Comparison of ENCODE assay signal across 9 cellular contexts in genomic region chr2:88451647-88452150, GRCh38. TPM values are rescaled to one million over a fixed set of nuclear protein-coding genes. Genes with fewer than 3 reads are reported as not detected.
DNase-seq lines count a peak whose midpoint lies in the region; ATAC-seq, FAIRE-seq and TF ChIP-seq lines count a peak whose summit lies in the region.
"Had no signal": no experiment of that assay in that cellular context is flagged by ENCODE, and none has a peak within 500 bp of the region (broad histone marks: within the 10 kb centered on the region; RNA-seq: fewer than 3 reads in every experiment).

No MANE protein-coding gene starts in this region.

- H3K4me1 ChIP-seq in MM.1S (ENCODE audit: low read length), result peaks cover 12% of the 10 kb centered on the region

- H3K4me2 ChIP-seq in MM.1S (ENCODE audit: low read depth, low read length), result peak overlapping the region; percentile 92

- peak overlapping the region; percentile 51 for H3K4me3 Mint-ChIP-seq in activated naive CD8-positive, alpha-beta T cell treated with anti-CD3 and anti-CD28 coated beads, Interleukin-2, amount 10 ng/mL, durations not matched to agents 7 days and 5 days
- peak overlapping the region; percentile 63 to 84 (median 77) for H3K4me3 Mint-ChIP-seq in naive thymus-derived CD8-positive, alpha-beta T cell

- H3K27me3 Mint-ChIP-seq in activated naive CD8-positive, alpha-beta T cell treated with anti-CD3 and anti-CD28 coated beads, Interleukin-2, amount 10 ng/mL, durations not matched to agents 7 days and 5 days, result peaks cover 65% of the 10 kb centered on the region
- H3K27me3 Mint-ChIP-seq in naive thymus-derived CD8-positive, alpha-beta T cell, result peaks cover 39 to 81% (median 65%) of the 10 kb centered on the region in 5 donors

- H3K9me3 ChIP-seq in MM.1S (replicated peaks; ENCODE audit: insufficient read depth, low read length), result no peaks in the 10 kb centered on the region; the same call in 1 of the 2 replicates

- peak; percentile 17 for DNase-seq in MM.1S
- no peak for DNase-seq in activated naive CD8-positive, alpha-beta T cell treated with anti-CD3 and anti-CD28 coated beads, Interleukin-2, amount 10 ng/mL, durations not matched to agents 7 days and 5 days
- peak in 5 of 10 donors; percentile 4 to 20 (median 12) for DNase-seq in naive thymus-derived CD8-positive, alpha-beta T cell
- no peak for DNase-seq in H4 (ENCODE audit: low spot score)
- DNase-seq in GM12891 (ENCODE audit: insufficient read length, low spot score), result no peak
- DNase-seq in NAMALWA (ENCODE audit: low spot score), result no peak
- DNase-seq: activated gamma-delta T cell treated with Interleukin-2 at 50 U/mL for 16 hours had no signal

- no peak for FAIRE-seq in GM12891 (lab: Jason Lieb, UNC)

- no peak overlapping the region for H3K27ac Mint-ChIP-seq in activated naive CD8-positive, alpha-beta T cell treated with anti-CD3 and anti-CD28 coated beads, Interleukin-2, amount 10 ng/mL, durations not matched to agents 7 days and 5 days
- no peak overlapping the region for H3K27ac Mint-ChIP-seq in naive thymus-derived CD8-positive, alpha-beta T cell

- peaks cover 11% of the 10 kb centered on the region for H3F3A ChIP-seq in MM.1S (ENCODE audit: insufficient read depth, low read length)

- peak overlapping the region; percentile 87 for H2AFZ ChIP-seq in MM.1S (ENCODE audit: low read length)

- H3K36me3 ChIP-seq in MM.1S (replicated peaks; ENCODE audit: insufficient read depth, low read length), result no peaks in the 10 kb centered on the region

- H4K20me1 ChIP-seq in MM.1S (ENCODE audit: insufficient read depth, low read length), result no peaks in the 10 kb centered on the region

- H3K4me3 ChIP-seq in MM.1S (ENCODE audit: low read length), result peak overlapping the region; percentile 72

- H3K79me2 ChIP-seq in MM.1S (ENCODE audit: low read length), result no peaks in the 10 kb centered on the region

- no peaks in the 10 kb centered on the region for H3K9me2 ChIP-seq in MM.1S (replicated peaks; ENCODE audit: insufficient read depth, low read length)

- no peak overlapping the region for H3K9ac ChIP-seq in MM.1S (ENCODE audit: low read length)

- TF ChIP-seq POLR2A in GM18505 (IDR thresholded peaks at IDR 0.05; ENCODE audit: borderline replicate concordance, extremely low read depth, insufficient read depth, insufficient read length) (no peak), GM12891 (IDR thresholded peaks at IDR 0.05; ENCODE audit: low read depth, low read length) (no peak)

- no peak for TF ChIP-seq CTCF in MM.1S (IDR thresholded peaks at IDR 0.05; ENCODE audit: low read length)

- H3K36me3 Mint-ChIP-seq in activated naive CD8-positive, alpha-beta T cell treated with anti-CD3 and anti-CD28 coated beads, Interleukin-2, amount 10 ng/mL, durations not matched to agents 7 days and 5 days, result peaks cover 2% of the 10 kb centered on the region
- peaks cover 0 to 10% (median 3%) of the 10 kb centered on the region in 3 donors for H3K36me3 Mint-ChIP-seq in naive thymus-derived CD8-positive, alpha-beta T cell

- peaks cover 4% of the 10 kb centered on the region for H3K4me1 Mint-ChIP-seq in activated naive CD8-positive, alpha-beta T cell treated with anti-CD3 and anti-CD28 coated beads, Interleukin-2, amount 10 ng/mL, durations not matched to agents 7 days and 5 days
- peaks cover 7 to 14% (median 11%) of the 10 kb centered on the region in 4 donors for H3K4me1 Mint-ChIP-seq in naive thymus-derived CD8-positive, alpha-beta T cell

- H3K27ac ChIP-seq in MM.1S (ENCODE audit: low read length), result no peak overlapping the region

- H3K27me3 ChIP-seq in MM.1S (replicated peaks; ENCODE audit: insufficient read depth, low read length), result peaks cover 7% of the 10 kb centered on the region; the same call in 1 of the 2 replicates

- H3K9me3 Mint-ChIP-seq in activated naive CD8-positive, alpha-beta T cell treated with anti-CD3 and anti-CD28 coated beads, Interleukin-2, amount 10 ng/mL, durations not matched to agents 7 days and 5 days, result no peaks in the 10 kb centered on the region
- peaks cover 0 to 7% (median 0%) of the 10 kb centered on the region in 9 donors for H3K9me3 Mint-ChIP-seq in naive thymus-derived CD8-positive, alpha-beta T cell

- POLR2A ChIA-PET in activated naive CD8-positive, alpha-beta T cell treated with anti-CD3 and anti-CD28 coated beads, Interleukin-2, amount 10 ng/mL, durations not matched to agents 7 days and 5 days (lab: Charles Lee), result no interaction called here
- POLR2A ChIA-PET in naive thymus-derived CD8-positive, alpha-beta T cell (lab: Charles Lee), result no interaction called here

- ATAC-seq in GM18505 (IDR thresholded peaks at IDR 0.05; ENCODE audit: unreplicated experiment) (peak; percentile 27), GM19467 (IDR thresholded peaks at IDR 0.05; ENCODE audit: unreplicated experiment) (no peak)
- ATAC-seq in activated naive CD8-positive, alpha-beta T cell treated with anti-CD3 and anti-CD28 coated beads, Interleukin-2, amount 10 ng/mL, durations not matched to agents 7 days and 5 days (ENCODE audit: low read depth), result peak; percentile 33
- ATAC-seq in naive thymus-derived CD8-positive, alpha-beta T cell, result peak; percentile 39 to 51

TF ChIP-seq in GM12891, 5 proteins besides CTCF, POLR2A, EP300 and RAD21:
- TF ChIP-seq PAX5 (IDR thresholded peaks at IDR 0.05; ENCODE audit: insufficient read depth, low read length, severe bottlenecking) (no peak), POLR2AphosphoS5 (IDR thresholded peaks at IDR 0.05; ENCODE audit: low read depth, low read length) (no peak), SPI1 (IDR thresholded peaks at IDR 0.05; ENCODE audit: low read depth, low read length) (no peak), TAF1 (IDR thresholded peaks at IDR 0.05; ENCODE audit: low read depth, low read length) (no peak)

RNA-seq across cellular contexts. Expression of gene FOXI3, which starts 0.8 kb away (rescaled TPM):
- total RNA-seq in activated naive CD8-positive, alpha-beta T cell treated with anti-CD3 and anti-CD28 coated beads, Interleukin-2, amount 10 ng/mL, durations not matched to agents 7 days and 5 days, result not detected
- not detected for total RNA-seq in naive thymus-derived CD8-positive, alpha-beta T cell
- not detected for polyA plus RNA-seq in naive thymus-derived CD8-positive, alpha-beta T cell
- not detected in 2 replicates for total RNA-seq in H4 (2014; rRNA removed; shearing (Covaris generic))
- polyA plus RNA-seq in GM12891 (2012; ENCODE audit: low read depth, missing spikeins), result not detected
